Comparison of ENCODE assay signal across 14 cellular contexts in the genomic region with DNA sequence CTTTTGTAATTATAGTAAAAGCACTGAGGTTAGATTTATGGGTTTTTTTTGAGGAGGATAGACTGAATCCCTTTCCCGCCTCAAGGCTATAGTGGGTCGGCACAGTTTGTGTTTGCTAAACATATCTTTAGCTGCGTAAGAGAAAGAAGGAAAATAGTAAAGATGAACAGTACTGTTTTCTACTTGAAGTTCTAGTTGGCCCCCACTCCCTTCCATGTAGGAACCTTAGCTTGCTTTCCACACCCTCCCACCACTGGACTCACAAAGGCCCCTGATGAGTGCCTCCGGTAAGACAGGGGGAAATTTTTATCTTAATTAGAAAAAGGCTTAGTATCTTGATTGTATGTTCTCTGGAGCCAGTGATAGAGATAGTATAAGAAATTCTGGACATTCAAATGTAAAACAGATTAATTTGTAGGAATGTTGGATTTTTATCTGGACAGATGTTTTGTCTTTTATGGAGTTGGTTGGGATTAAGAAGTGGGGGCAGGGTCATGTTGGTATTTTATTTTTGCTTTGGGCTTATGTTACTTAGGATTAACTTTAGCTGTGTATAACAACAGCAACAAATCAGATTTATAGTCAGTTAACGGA. TPM values are rescaled to one million over a fixed set of nuclear protein-coding genes. Genes with fewer than 3 reads are reported as not detected.
A peak's percentile ranks its signal among the peaks of the same experiment; 100 is the strongest.
DNase-seq lines count a peak whose midpoint lies in the region; FAIRE-seq and TF ChIP-seq lines count a peak whose summit lies in the region.
"Had no signal": no experiment of that assay in that cellular context is flagged by ENCODE, and none has a peak within 500 bp of the region (broad histone marks: within the 10 kb centered on the region; RNA-seq: fewer than 3 reads in every experiment).

No MANE protein-coding gene starts in this region.

- H3K27ac ChIP-seq in OCI-LY1 (ENCODE audit: low read depth, low read length, poor library complexity, severe bottlenecking) (peak overlapping the region; percentile 96), caudate nucleus (ENCODE audit: low read depth, low read length) (peak overlapping the region; percentile 8), smooth muscle cell (ENCODE audit: low read depth) (peak overlapping the region; percentile 26)

- H3K79me2 ChIP-seq in OCI-LY1 (ENCODE audit: insufficient read depth, low read length) (peaks cover 67% of the 10 kb centered on the region), smooth muscle cell (ENCODE audit: low read depth) (no peaks in the 10 kb centered on the region)

- peaks cover 100% of the 10 kb centered on the region for H3K4me1 ChIP-seq in OCI-LY1 (ENCODE audit: insufficient read depth, low read length, severe bottlenecking)
- H3K4me1 ChIP-seq in smooth muscle cell (ENCODE audit: low read depth), result peaks cover 14% of the 10 kb centered on the region

- H4K20me1 ChIP-seq in OCI-LY1 (ENCODE audit: insufficient read depth, low read length) (no peaks in the 10 kb centered on the region), smooth muscle cell (ENCODE audit: low read depth) (no peaks in the 10 kb centered on the region)

- no peak overlapping the region for H3K4me3 Mint-ChIP-seq in T-helper 2 cell treated with Interferon-gamma antibody and Interleukin-4, amounts not matched to agents 5 μg/mL and 100 μg/mL, for 36 hours
- H3K4me3 Mint-ChIP-seq: naive B cell had no signal

- H3K27me3 ChIP-seq in OCI-LY1 (ENCODE audit: insufficient read depth, low read length) (no peaks in the 10 kb centered on the region), smooth muscle cell (ENCODE audit: low read depth) (no peaks in the 10 kb centered on the region)

- 32% methylated on average over 5 of the region's 5 CpGs for whole genome bisulfite sequencing in smooth muscle cell (ENCODE audit: low lambda C conversion rate)

- H3K27me3 Mint-ChIP-seq in T-helper 2 cell treated with Interferon-gamma antibody and Interleukin-4, amounts not matched to agents 5 μg/mL and 100 μg/mL, for 36 hours (ENCODE audit: low read depth), result no peaks in the 10 kb centered on the region
- H3K27me3 Mint-ChIP-seq: naive B cell had no signal

- H3K36me3 ChIP-seq in OCI-LY1 (ENCODE audit: insufficient read depth, low read length), result peaks cover 42% of the 10 kb centered on the region; the same call in 1 of the 2 replicates
- no peaks in the 10 kb centered on the region for H3K36me3 ChIP-seq in smooth muscle cell (ENCODE audit: low read depth)

- H3K9me3 ChIP-seq in OCI-LY1 (ENCODE audit: low read length) (no peaks in the 10 kb centered on the region), smooth muscle cell (replicated peaks; ENCODE audit: low read depth) (no peaks in the 10 kb centered on the region)

- no peak overlapping the region for H3K4me3 ChIP-seq in OCI-LY1 (ENCODE audit: low read depth, low read length, poor library complexity, severe bottlenecking)
- H3K4me3 ChIP-seq in smooth muscle cell, result no peak overlapping the region

- H2AFZ ChIP-seq in OCI-LY1 (ENCODE audit: low read length) (no peak overlapping the region), smooth muscle cell (ENCODE audit: low read depth) (no peak overlapping the region)

- no peak for DNase-seq in T-helper 2 cell treated with Interferon-gamma antibody and Interleukin-4, amounts not matched to agents 5 μg/mL and 100 μg/mL, for 36 hours (ENCODE audit: low spot score)
- no peak for DNase-seq in T-helper 2 cell
- no peak for DNase-seq in caudate nucleus (lab: John Stamatoyannopoulos, UW)
- no peak for DNase-seq in smooth muscle cell (lab: John Stamatoyannopoulos, UW; ENCODE audit: unreplicated experiment)
- no peak for DNase-seq in GM19239 (ENCODE audit: insufficient read length, low spot score)
- no peak for DNase-seq in glomerular visceral epithelial cell (ENCODE audit: extremely low spot score)
- DNase-seq in DMS153 treated with DMSO at 0.1 percent for 48 hours (lab: John Stamatoyannopoulos, UW; ENCODE audit: unreplicated experiment), result no peak
- DNase-seq: KBM-7; left ventricle myocardium superior; naive B cell; NCI-H1105 treated with DMSO at 0.1 percent for 48 hours; stimulated activated CD4-positive, alpha-beta T cell treated with anti-CD3 and anti-CD28 coated beads, Interleukin-1b, Interleukin-23, amount 100 ng/mL, for 48 hours had no signal

- no peaks in the 10 kb centered on the region for H3K9me2 ChIP-seq in OCI-LY1 (ENCODE audit: low read depth, low read length)

- peak overlapping the region; percentile 53 for H3K27ac Mint-ChIP-seq in T-helper 2 cell treated with Interferon-gamma antibody and Interleukin-4, amounts not matched to agents 5 μg/mL and 100 μg/mL, for 36 hours

- peaks cover 60% of the 10 kb centered on the region for H3K4me1 Mint-ChIP-seq in T-helper 2 cell treated with Interferon-gamma antibody and Interleukin-4, amounts not matched to agents 5 μg/mL and 100 μg/mL, for 36 hours (ENCODE audit: low read depth)

- no peaks in the 10 kb centered on the region; the same call in 1 of the 2 replicates for H3F3A ChIP-seq in OCI-LY1 (ENCODE audit: insufficient read depth, low read length)
- no peaks in the 10 kb centered on the region for H3F3A ChIP-seq in smooth muscle cell (ENCODE audit: low read depth)

- TF ChIP-seq CTCF in OCI-LY1 (IDR thresholded peaks at IDR 0.05; ENCODE audit: low read length) (no peak), smooth muscle cell (IDR thresholded peaks at IDR 0.05; ENCODE audit: borderline replicate concordance, insufficient read depth, poor library complexity, severe bottlenecking) (no peak)

- H3K9ac ChIP-seq in OCI-LY1 (ENCODE audit: low read length) (no peak overlapping the region; the same call in 1 of the 2 replicates), smooth muscle cell (ENCODE audit: low read depth) (no peak overlapping the region)

- H3K4me2 ChIP-seq in OCI-LY1 (ENCODE audit: low read length) (peak overlapping the region; percentile 11; the same call in 1 of the 2 replicates), smooth muscle cell (peak overlapping the region; percentile 7)

- H3K9me3 Mint-ChIP-seq in T-helper 2 cell treated with Interferon-gamma antibody and Interleukin-4, amounts not matched to agents 5 μg/mL and 100 μg/mL, for 36 hours, result no peaks in the 10 kb centered on the region
- H3K9me3 Mint-ChIP-seq: naive B cell had no signal

- peaks cover 34% of the 10 kb centered on the region for H3K36me3 Mint-ChIP-seq in T-helper 2 cell treated with Interferon-gamma antibody and Interleukin-4, amounts not matched to agents 5 μg/mL and 100 μg/mL, for 36 hours (ENCODE audit: low read depth)
- H3K36me3 Mint-ChIP-seq: naive B cell had no signal

- FAIRE-seq in GM19239 (lab: Jason Lieb, UNC), result no peak
- FAIRE-seq: A204.1 had no signal

RNA-seq across cellular contexts. Expression of gene PTPRJ, which starts 49.4 kb away (rescaled TPM):
- 2.6 and 6.3 TPM in 2 replicates for total RNA-seq in smooth muscle cell
- 1.5 and 1.7 TPM in 2 replicates for polyA plus RNA-seq in smooth muscle cell

Comparison
In these comparisons a context has a peak if more than half of its experiments do, and no peak if none do; other contexts are left out.
1. H3K27ac ChIP-seq: peak in every context shown above with its lines; median percentile 96 in OCI-LY1; 26 in smooth muscle cell; 8 in caudate nucleus.